In the genomic region with DNA sequence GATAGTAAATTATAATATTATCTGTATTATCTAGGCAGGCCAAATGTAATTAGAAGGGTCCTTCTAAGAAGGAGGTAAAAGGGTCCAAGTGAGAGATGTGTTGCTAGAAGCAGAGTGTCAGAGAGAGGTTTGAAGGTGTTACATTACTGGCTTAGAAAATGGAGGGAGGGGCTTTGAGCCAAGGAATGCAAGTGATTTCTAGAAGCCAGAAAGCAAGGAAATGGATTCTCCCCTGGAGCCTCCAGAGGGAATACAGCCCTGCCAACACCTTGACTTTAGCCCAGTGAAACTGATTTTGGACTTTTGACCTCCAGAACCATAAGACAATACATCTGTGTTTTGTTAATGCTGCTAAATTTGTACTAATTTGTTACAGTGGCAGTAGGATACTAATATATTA, we compare ENCODE assay signal across 21 cellular contexts.
"Had no signal": no experiment of that assay in that cellular context is flagged by ENCODE, and none has a peak within 500 bp of the region (broad histone marks: within the 10 kb centered on the region; RNA-seq: fewer than 3 reads in every experiment).

No MANE protein-coding gene starts in this region.

- H3K9me3 ChIP-seq: colonic mucosa, mucosa of descending colon, right atrium auricular region, sigmoid colon, stomach, thoracic aorta, transverse colon had no signal

- FAIRE-seq: endothelial cell of umbilical vein had no signal

- H3K27me3 ChIP-seq: colonic mucosa, hepatocyte, right atrium auricular region, sigmoid colon, stomach, transverse colon had no signal

- H3K4me1 ChIP-seq: colonic mucosa had no signal

- H3K4me3 ChIP-seq: colonic mucosa, hepatocyte, mucosa of descending colon, right atrium auricular region, sigmoid colon, skin epidermis, stomach, thoracic aorta, transverse colon had no signal

- ATAC-seq: left colon, mucosa of descending colon had no signal

- H3K27ac ChIP-seq: colonic mucosa, hepatocyte, right atrium auricular region, sigmoid colon, skin epidermis, stomach, thoracic aorta, transverse colon had no signal

- DNase-seq: cerebellar nuclear complex; colonic mucosa; dermis blood vessel endothelial cell; erythroblast; foreskin melanocyte; head of caudate nucleus; left colon; mammary epithelial cell; mucosa of descending colon; posterior cingulate gyrus; sigmoid colon; stimulated activated CD4-positive, alpha-beta T cell treated with anti-CD3 and anti-CD28 coated beads, Interleukin-12 subunit alpha, Interleukin-12 subunit beta, amount 100 ng/mL, for 4 hours; stimulated activated naive CD4-positive, alpha-beta T cell; stomach; substantia nigra; transverse colon had no signal

- H3K4me2 ChIP-seq: hepatocyte had no signal

- H3K79me2 ChIP-seq: hepatocyte had no signal

- H3K36me3 ChIP-seq: colonic mucosa, right atrium auricular region, sigmoid colon, stomach, thoracic aorta, transverse colon had no signal

- H2AFZ ChIP-seq: hepatocyte had no signal
